17 cellular contexts compared by ENCODE assay signal in the genomic region with DNA sequence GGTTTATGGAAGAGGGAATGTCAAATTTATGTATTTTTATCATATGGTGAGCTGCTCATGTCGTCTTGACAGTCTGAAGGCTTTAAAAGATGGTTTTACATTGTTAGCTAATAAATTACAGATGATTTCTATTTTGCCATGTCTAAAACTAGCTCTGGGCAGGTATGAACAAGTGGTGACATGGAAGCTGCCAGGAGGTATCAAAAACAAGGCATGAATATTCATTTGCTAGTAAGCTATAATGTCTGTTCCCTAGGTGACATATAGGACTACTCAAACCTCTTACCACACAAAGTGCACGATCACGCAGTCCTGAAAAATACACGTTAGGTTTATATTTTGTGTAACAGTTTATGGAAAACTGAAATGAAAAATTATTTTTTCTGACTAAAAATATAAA. TPM values are rescaled to one million over a fixed set of nuclear protein-coding genes. Genes with fewer than 3 reads are reported as not detected.
"Had no signal": no experiment of that assay in that cellular context is flagged by ENCODE, and none has a peak within 500 bp of the region (broad histone marks: within the 10 kb centered on the region; RNA-seq: fewer than 3 reads in every experiment).

No MANE protein-coding gene starts in this region.

- DNase-seq: activated CD4-positive, alpha-beta T cell treated with anti-CD3 and anti-CD28 coated beads, Interleukin-2, amount 10 ng/mL, durations not matched to agents 7 days and 5 days; activated CD8-positive, alpha-beta T cell treated with anti-CD3 and anti-CD28 coated beads, Interleukin-2, amount 10 ng/mL, durations not matched to agents 7 days and 5 days; activated naive CD4-positive, alpha-beta T cell treated with Interleukin-2 at 50 U/mL for 16 hours; activated naive CD8-positive, alpha-beta T cell treated with anti-CD3 and anti-CD28 coated beads, Interleukin-2, amount 10 ng/mL, durations not matched to agents 7 days and 5 days; activated T-cell treated with anti-CD3 and anti-CD28 coated beads, Interleukin-2, amount 50 U/mL, for 24 hours; amygdala; immature natural killer cell; naive thymus-derived CD8-positive, alpha-beta T cell; psoas muscle; right cardiac atrium; stimulated activated CD4-positive, alpha-beta T cell treated with anti-CD3 and anti-CD28 coated beads, Interleukin-15, amount 100 ng/mL, for 24 hours; stimulated activated CD4-positive, alpha-beta T cell treated with anti-CD3 and anti-CD28 coated beads, Interleukin-2, amount 100 ng/mL, for 48 hours; testis had no signal

- H3K4me1 ChIP-seq: psoas muscle, testis had no signal

- H3K27me3 ChIP-seq: testis had no signal

- H3K4me3 ChIP-seq: coronary artery, psoas muscle, skin epidermis, testis had no signal

- H3K9me3 ChIP-seq: psoas muscle, testis had no signal

- H3K27ac ChIP-seq: coronary artery, psoas muscle, testis had no signal

- ATAC-seq: activated CD4-positive, CD25-positive, alpha-beta regulatory T cell treated with anti-CD3 and anti-CD28 coated beads, Interleukin-2, amount 50 U/mL, for 24 hours; activated CD8-positive, alpha-beta T cell treated with anti-CD3 and anti-CD28 coated beads, Interleukin-2, amount 10 ng/mL, durations not matched to agents 7 days and 5 days; esophagus mucosa; naive thymus-derived CD8-positive, alpha-beta T cell; psoas muscle; right cardiac atrium had no signal

RNA-seq across cellular contexts. Expression of gene ST3GAL6, which starts 34.8 kb away (rescaled TPM):
- total RNA-seq: activated CD8-positive, alpha-beta T cell treated with anti-CD3 and anti-CD28 coated beads, Interleukin-2, amount 10 ng/mL, durations not matched to agents 7 days and 5 days; naive thymus-derived CD8-positive, alpha-beta T cell had no signal
- polyA plus RNA-seq: naive thymus-derived CD8-positive, alpha-beta T cell had no signal
